Comparison of ENCODE assay signal across 18 cellular contexts in genomic region chr5:157496847-157497246, GRCh38. TPM values are rescaled to one million over a fixed set of nuclear protein-coding genes. Genes with fewer than 3 reads are reported as not detected.
DNase-seq lines count a peak whose midpoint lies in the region; ATAC-seq and TF ChIP-seq lines count a peak whose summit lies in the region.
"Had no signal": no experiment of that assay in that cellular context is flagged by ENCODE, and none has a peak within 500 bp of the region (broad histone marks: within the 10 kb centered on the region; RNA-seq: fewer than 3 reads in every experiment).

No MANE protein-coding gene starts in this region.

- H3K27ac Mint-ChIP-seq in activated CD4-positive, alpha-beta T cell treated with anti-CD3 and anti-CD28 coated beads, Interleukin-2, amount 10 ng/mL, durations not matched to agents 24 days and 14 days = peak overlapping the region; percentile 75
- H3K27ac Mint-ChIP-seq in activated B cell treated with CpG ODN at 0.5 μM for 24 hours = peak overlapping the region; percentile 48
- peak overlapping the region; percentile 78 for H3K27ac Mint-ChIP-seq in stimulated activated naive B cell treated with anti-CD40 and anti-IgM and Interleukin-4, amounts not matched to agents 10 μg/mL and 1 μg/mL and 100 μg/mL, for 72 hours

- H3K27ac ChIP-seq in left ventricle myocardium inferior (replicated peaks) = peak overlapping the region; percentile 23
- peak overlapping the region in 1 of 4 donors; percentile 54 for H3K27ac ChIP-seq in tibial nerve

- ATAC-seq in activated B cell treated with CpG ODN at 0.5 μM for 24 hours (ENCODE audit: low read depth) = no peak
- ATAC-seq in stimulated activated naive B cell treated with anti-CD40 and anti-IgM and Interleukin-4, amounts not matched to agents 10 μg/mL and 1 μg/mL and 100 μg/mL, for 72 hours (replicated peaks) = no peak
- ATAC-seq: GM12878 had no signal

- TF ChIP-seq POLR2A in tibial nerve (IDR thresholded peaks at IDR 0.05) = no peak

- no peak overlapping the region for H3K4me3 Mint-ChIP-seq in activated CD4-positive, alpha-beta T cell treated with anti-CD3 and anti-CD28 coated beads, Interleukin-2, amount 10 ng/mL, durations not matched to agents 24 days and 14 days
- H3K4me3 Mint-ChIP-seq in activated B cell treated with CpG ODN at 0.5 μM for 24 hours = no peak overlapping the region
- no peak overlapping the region for H3K4me3 Mint-ChIP-seq in stimulated activated naive B cell treated with anti-CD40 and anti-IgM and Interleukin-4, amounts not matched to agents 10 μg/mL and 1 μg/mL and 100 μg/mL, for 72 hours
- H3K4me3 Mint-ChIP-seq: CD4-positive, CD25-positive, alpha-beta regulatory T cell had no signal

- H3K4me1 ChIP-seq in left ventricle myocardium inferior = peaks cover 11% of the 10 kb centered on the region
- H3K4me1 ChIP-seq in tibial nerve = peaks cover 0 to 11% (median 0%) of the 10 kb centered on the region in 4 donors

- CTCF ChIA-PET in activated B cell treated with CpG ODN at 0.5 μM for 24 hours (lab: Charles Lee) = no interaction called here

- POLR2A ChIA-PET in activated B cell treated with CpG ODN at 0.5 μM for 24 hours (lab: Charles Lee) = interaction anchor here (0.6 to 1.4 kb wide), 3 partner anchors 11 to 231 kb away, joined by 3 read pairs; no protein-coding TSS in a partner anchor

- H3K36me3 ChIP-seq in left ventricle myocardium inferior = peaks cover 53% of the 10 kb centered on the region
- H3K36me3 ChIP-seq in tibial nerve = peaks cover 0 to 49% (median 0%) of the 10 kb centered on the region in 3 donors

- intact Hi-C loops in activated CD4-positive, alpha-beta T cell treated with anti-CD3 and anti-CD28 coated beads, Interleukin-2, amount 10 ng/mL, durations not matched to agents 24 days and 14 days (cut with micrococcal nuclease) = no loop called here
- intact Hi-C loops in activated B cell treated with CpG ODN at 0.5 μM for 24 hours (cut with micrococcal nuclease) = no loop called here
- intact Hi-C loops in left ventricle myocardium inferior (cut with micrococcal nuclease) = no loop called here

- no peak overlapping the region for H3K4me3 ChIP-seq in left ventricle myocardium inferior
- no peak overlapping the region for H3K4me3 ChIP-seq in tibial nerve
- H3K4me3 ChIP-seq: GM12878 had no signal

- no peak for TF ChIP-seq CTCF in activated B cell treated with CpG ODN at 0.5 μM for 24 hours (IDR thresholded peaks at IDR 0.05)
- TF ChIP-seq CTCF in left ventricle myocardium inferior (IDR thresholded peaks at IDR 0.05; ENCODE audit: borderline replicate concordance) = no peak
- TF ChIP-seq CTCF in tibial nerve (IDR thresholded peaks at IDR 0.05) = no peak

- no peaks in the 10 kb centered on the region for H3K27me3 Mint-ChIP-seq in activated CD4-positive, alpha-beta T cell treated with anti-CD3 and anti-CD28 coated beads, Interleukin-2, amount 10 ng/mL, durations not matched to agents 24 days and 14 days
- no peaks in the 10 kb centered on the region for H3K27me3 Mint-ChIP-seq in activated B cell treated with CpG ODN at 0.5 μM for 24 hours
- H3K27me3 Mint-ChIP-seq in stimulated activated naive B cell treated with anti-CD40 and anti-IgM and Interleukin-4, amounts not matched to agents 10 μg/mL and 1 μg/mL and 100 μg/mL, for 72 hours = no peaks in the 10 kb centered on the region
- H3K27me3 Mint-ChIP-seq: CD4-positive, CD25-positive, alpha-beta regulatory T cell had no signal

- no peaks in the 10 kb centered on the region for H3K9me3 ChIP-seq in left ventricle myocardium inferior (replicated peaks)
- no peaks in the 10 kb centered on the region for H3K9me3 ChIP-seq in tibial nerve

- H3K4me1 Mint-ChIP-seq in activated CD4-positive, alpha-beta T cell treated with anti-CD3 and anti-CD28 coated beads, Interleukin-2, amount 10 ng/mL, durations not matched to agents 24 days and 14 days = peaks cover 30% of the 10 kb centered on the region
- peaks cover 68% of the 10 kb centered on the region for H3K4me1 Mint-ChIP-seq in activated B cell treated with CpG ODN at 0.5 μM for 24 hours
- H3K4me1 Mint-ChIP-seq in stimulated activated naive B cell treated with anti-CD40 and anti-IgM and Interleukin-4, amounts not matched to agents 10 μg/mL and 1 μg/mL and 100 μg/mL, for 72 hours = peaks cover 38 to 75% of the 10 kb centered on the region in 2 donors

- H3K27me3 ChIP-seq in left ventricle myocardium inferior (ENCODE audit: low read depth) (no peaks in the 10 kb centered on the region), tibial nerve (no peaks in the 10 kb centered on the region)

- H3K36me3 Mint-ChIP-seq in activated CD4-positive, alpha-beta T cell treated with anti-CD3 and anti-CD28 coated beads, Interleukin-2, amount 10 ng/mL, durations not matched to agents 24 days and 14 days (ENCODE audit: low read depth) = peaks cover 62% of the 10 kb centered on the region
- peaks cover 84% of the 10 kb centered on the region for H3K36me3 Mint-ChIP-seq in activated B cell treated with CpG ODN at 0.5 μM for 24 hours (ENCODE audit: low read depth)
- H3K36me3 Mint-ChIP-seq in stimulated activated naive B cell treated with anti-CD40 and anti-IgM and Interleukin-4, amounts not matched to agents 10 μg/mL and 1 μg/mL and 100 μg/mL, for 72 hours = peaks cover 30 to 55% of the 10 kb centered on the region in 2 donors

- 82 to 89% methylated on average over 8 of the region's 8 CpGs for WGBS in tibial nerve, 2 donors

- peak in 1 of 2 donors; percentile 17 for TF ChIP-seq EP300 in tibial nerve (IDR thresholded peaks at IDR 0.05)

- DNase-seq in activated CD4-positive, alpha-beta T cell treated with anti-CD3 and anti-CD28 coated beads, Interleukin-2, amount 10 ng/mL, durations not matched to agents 24 days and 14 days = no peak
- no peak for DNase-seq in activated CD4-positive, alpha-beta T cell treated with anti-CD3 and anti-CD28 coated beads for 1 hour
- DNase-seq in activated B cell treated with CpG ODN at 0.5 μM for 24 hours = no peak
- DNase-seq in left ventricle myocardium inferior = no peak
- no peak for DNase-seq in stimulated activated naive B cell treated with anti-CD40 and anti-IgM and Interleukin-4, amounts not matched to agents 10 μg/mL and 1 μg/mL and 100 μg/mL, for 72 hours
- DNase-seq in retina = no peak
- no peak for DNase-seq in tibial nerve (ENCODE audit: low spot score in 2 of 2)
- DNase-seq in NCI-H2196 (lab: John Stamatoyannopoulos, UW; ENCODE audit: unreplicated experiment) = no peak
- DNase-seq: CD4-positive, CD25-positive, alpha-beta regulatory T cell; HCEC 1CT; KG1; NCI-H1048; NCI-H226; NCI-H526 treated with DMSO at 0.1 percent for 48 hours; RPMI8226 had no signal

- no peaks in the 10 kb centered on the region for H3K9me3 Mint-ChIP-seq in activated CD4-positive, alpha-beta T cell treated with anti-CD3 and anti-CD28 coated beads, Interleukin-2, amount 10 ng/mL, durations not matched to agents 24 days and 14 days
- H3K9me3 Mint-ChIP-seq in activated B cell treated with CpG ODN at 0.5 μM for 24 hours = no peaks in the 10 kb centered on the region
- H3K9me3 Mint-ChIP-seq in stimulated activated naive B cell treated with anti-CD40 and anti-IgM and Interleukin-4, amounts not matched to agents 10 μg/mL and 1 μg/mL and 100 μg/mL, for 72 hours = peaks cover 0 to 5% of the 10 kb centered on the region in 2 donors
- H3K9me3 Mint-ChIP-seq: CD4-positive, CD25-positive, alpha-beta regulatory T cell had no signal

RNA-seq across cellular contexts. Expression of gene NIPAL4, which starts 36.8 kb away (rescaled TPM):
- 2.2 and 2.7 TPM in 2 replicates for total RNA-seq in activated CD4-positive, alpha-beta T cell treated with anti-CD3 and anti-CD28 coated beads, Interleukin-2, amount 10 ng/mL, durations not matched to agents 24 days and 14 days
- 2.7 and 2.8 TPM in 2 replicates for total RNA-seq in activated B cell treated with CpG ODN at 0.5 μM for 24 hours
- not detected for total RNA-seq in left ventricle myocardium inferior
- total RNA-seq in tibial nerve = 1 to 10 TPM in 2 of 4 donors, under 1 TPM in 1, not detected in 1; 0.84 to 5.7 (median 2.4) TPM
- total RNA-seq: OCI-LY7, SK-MEL-5 had no signal
